In the genomic region with DNA sequence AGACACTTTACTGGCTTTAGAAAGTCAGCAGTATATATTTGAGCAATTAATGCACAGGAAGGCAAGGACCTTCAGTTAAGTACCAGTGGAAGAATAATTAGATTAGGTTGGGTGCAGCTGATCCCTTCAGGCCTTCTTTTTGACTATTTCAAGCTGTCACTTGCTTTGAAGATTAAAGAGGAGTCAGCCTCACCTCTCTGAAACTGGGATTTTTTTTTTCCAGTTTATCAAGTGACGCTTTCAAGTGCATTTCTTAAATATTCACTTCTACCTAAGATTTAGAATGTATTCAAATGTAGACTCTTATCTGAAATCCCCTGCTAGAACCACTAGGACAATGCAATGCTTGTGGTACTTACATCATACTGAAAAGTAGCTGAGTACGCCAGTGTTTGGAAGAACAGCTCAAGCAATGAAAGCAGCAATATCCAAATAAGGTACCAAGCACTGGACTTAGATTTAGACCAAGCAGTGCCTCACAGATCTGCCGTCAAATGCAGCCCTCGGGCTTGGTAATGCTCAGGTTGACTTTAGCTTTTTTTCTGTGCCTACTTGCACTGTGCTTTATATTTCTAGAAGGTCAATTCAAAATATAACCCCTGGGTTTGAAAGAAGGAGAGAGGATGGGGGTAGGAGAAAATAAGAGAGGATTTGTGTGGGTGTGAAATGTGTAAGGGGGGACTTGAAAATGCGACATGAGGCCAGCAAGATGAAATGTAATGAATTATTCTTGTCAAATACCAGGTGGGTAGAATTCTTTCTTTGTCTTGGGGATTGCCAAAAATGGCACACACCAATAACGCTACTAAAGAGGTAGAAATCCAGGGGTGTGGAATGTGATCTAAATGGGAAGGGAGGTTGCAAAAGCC, we compare ENCODE assay signal across 13 cellular contexts. TPM values are rescaled to one million over a fixed set of nuclear protein-coding genes. Genes with fewer than 3 reads are reported as not detected.
DNase-seq lines count a peak whose midpoint lies in the region; ATAC-seq and TF ChIP-seq lines count a peak whose summit lies in the region.
"Had no signal": no experiment of that assay in that cellular context is flagged by ENCODE, and none has a peak within 500 bp of the region (broad histone marks: within the 10 kb centered on the region; RNA-seq: fewer than 3 reads in every experiment).

No MANE protein-coding gene starts in this region.

- intact Hi-C loops in stomach (cut with DNase I; ENCODE audit: low total_unique reads), result no loop called here

- H3K4me3 ChIP-seq in HEK293 (ENCODE audit: low read depth, low read length) (no peak overlapping the region), adipocyte (ENCODE audit: low read length) (no peak overlapping the region), stomach (peak overlapping the region in 2 of 4 donors; percentile 16 to 26)

- H3K36me3 Mint-ChIP-seq in glutamatergic neuron (ENCODE audit: unreplicated experiment), result peaks cover 7% of the 10 kb centered on the region
- peaks cover 9% of the 10 kb centered on the region for H3K36me3 Mint-ChIP-seq in endothelial cell (ENCODE audit: low read depth, unreplicated experiment)

- H3K4me3 Mint-ChIP-seq in glutamatergic neuron (ENCODE audit: unreplicated experiment) (peak overlapping the region; percentile 13), endothelial cell (ENCODE audit: unreplicated experiment) (no peak overlapping the region)

- TF ChIP-seq POLR2A in stomach (IDR thresholded peaks at IDR 0.05), result no peak

- CTCF ChIA-PET in HEK293 (lab: Yijun Ruan, JAX), result no interaction called here

- POLR2A ChIA-PET in HEK293 (lab: Yijun Ruan, JAX), result interaction anchor here (0.5 kb wide), 1 partner anchor 252 kb away, joined by 5 read pairs; no protein-coding TSS in a partner anchor

- DNase-seq in adipocyte (ENCODE audit: low read depth), result peak; percentile 23
- no peak for DNase-seq in glutamatergic neuron
- no peak for DNase-seq in stomach
- DNase-seq in activated CD4-positive, CD25-positive, alpha-beta regulatory T cell treated with anti-CD3 and anti-CD28 coated beads, Interleukin-2, amount 50 U/mL, for 72 hours, result no peak
- DNase-seq in endothelial cell (ENCODE audit: low spot score), result no peak
- DNase-seq: activated CD8-positive, alpha-beta memory T cell treated with anti-CD3 and anti-CD28 coated beads, Interleukin-2, amount 50 U/mL, for 48 hours; Caco-2; NCI-H510A; Right ventricle myocardium superior had no signal

- H3K4me1 ChIP-seq in HEK293 (ENCODE audit: control insufficient read depth, insufficient read depth, low read length) (peaks cover 8% of the 10 kb centered on the region; the same call in 1 of the 2 replicates), adipocyte (ENCODE audit: control insufficient read depth, insufficient read depth, low read length) (peaks cover 14% of the 10 kb centered on the region), stomach (peaks cover 7 to 23% (median 13%) of the 10 kb centered on the region in 4 donors)

- ATAC-seq in HG02642 (IDR thresholded peaks at IDR 0.05; ENCODE audit: poor library complexity, unreplicated experiment) (no peak), HG03520 (IDR thresholded peaks at IDR 0.05; ENCODE audit: unreplicated experiment) (no peak)

- H3K4me1 Mint-ChIP-seq in glutamatergic neuron (ENCODE audit: low read depth, unreplicated experiment) (peaks cover 16% of the 10 kb centered on the region), endothelial cell (ENCODE audit: unreplicated experiment) (peaks cover 24% of the 10 kb centered on the region)

- H3K36me3 ChIP-seq in HEK293 (ENCODE audit: control insufficient read depth in 2 of 2, insufficient read depth in 1 of 2, low read length in 2 of 2) (no peaks in the 10 kb centered on the region), adipocyte (ENCODE audit: control insufficient read depth, insufficient read depth, low read length, severe bottlenecking) (no peaks in the 10 kb centered on the region), stomach (no peaks in the 10 kb centered on the region)

- peaks cover 15% of the 10 kb centered on the region for H3K9me3 Mint-ChIP-seq in glutamatergic neuron (ENCODE audit: unreplicated experiment)
- H3K9me3 Mint-ChIP-seq in endothelial cell (ENCODE audit: unreplicated experiment), result no peaks in the 10 kb centered on the region

- H3K27me3 Mint-ChIP-seq in glutamatergic neuron (ENCODE audit: unreplicated experiment), result peaks cover 8% of the 10 kb centered on the region
- H3K27me3 Mint-ChIP-seq in endothelial cell (ENCODE audit: unreplicated experiment), result peaks cover 13% of the 10 kb centered on the region

- H3K27ac ChIP-seq in HEK293 (ENCODE audit: extremely low read depth, low read depth, low read length) (peak overlapping the region; percentile 2; the same call in 1 of the 2 replicates), stomach (peak overlapping the region in 4 of 5 donors; percentile 60 to 99 (median 86))
- H3K27ac ChIP-seq: epithelial cell of prostate had no signal

- 79 to 86% (median 81%) methylated on average over 6 of the region's 6 CpGs for WGBS in stomach, 5 donors

- no peak overlapping the region for H3K9ac ChIP-seq in adipocyte (ENCODE audit: low read length)

- TF ChIP-seq EP300 in stomach (IDR thresholded peaks at IDR 0.05), result no peak

- H3K27me3 ChIP-seq in adipocyte (replicated peaks; ENCODE audit: control insufficient read depth, insufficient read depth, low read length), result no peaks in the 10 kb centered on the region
- H3K27me3 ChIP-seq in stomach, result peaks cover 0 to 21% (median 10%) of the 10 kb centered on the region in 3 donors

- H3K9me3 ChIP-seq in HEK293 (ENCODE audit: control insufficient read depth, insufficient read depth, low read depth, low read length) (no peaks in the 10 kb centered on the region), adipocyte (ENCODE audit: control insufficient read depth, low read length) (no peaks in the 10 kb centered on the region), stomach (no peaks in the 10 kb centered on the region)
- H3K9me3 ChIP-seq: Caco-2 had no signal

- H3K27ac Mint-ChIP-seq in glutamatergic neuron (ENCODE audit: unreplicated experiment), result peak overlapping the region; percentile 56
- no peak overlapping the region for H3K27ac Mint-ChIP-seq in endothelial cell (ENCODE audit: unreplicated experiment)

- TF ChIP-seq CTCF in HEK293 (tag by site-specific recombination; IDR thresholded peaks at IDR 0.05), result no peak
- no peak for TF ChIP-seq CTCF in glutamatergic neuron (IDR thresholded peaks at IDR 0.05; ENCODE audit: partially characterized antibody, unreplicated experiment)
- TF ChIP-seq CTCF in stomach (IDR thresholded peaks at IDR 0.05), result no peak
- no peak for TF ChIP-seq CTCF in endothelial cell (IDR thresholded peaks at IDR 0.05; ENCODE audit: unreplicated experiment)

TF ChIP-seq in HEK293, 187 proteins besides CTCF, POLR2A, EP300 and RAD21 (continues in another document):
- TF ChIP-seq ZBTB1 (tag by site-specific recombination; IDR thresholded peaks at IDR 0.05) (no peak), OSR2 (tag by site-specific recombination; IDR thresholded peaks at IDR 0.05) (no peak), ZNF707 (tag by site-specific recombination; IDR thresholded peaks at IDR 0.05) (no peak), ZNF223 (tag by site-specific recombination; IDR thresholded peaks at IDR 0.05) (no peak), ZNF157 (tag by site-specific recombination; IDR thresholded peaks at IDR 0.05) (no peak), SP2 (tag by site-specific recombination; IDR thresholded peaks at IDR 0.05) (no peak)
- TF ChIP-seq, protein P1, sequence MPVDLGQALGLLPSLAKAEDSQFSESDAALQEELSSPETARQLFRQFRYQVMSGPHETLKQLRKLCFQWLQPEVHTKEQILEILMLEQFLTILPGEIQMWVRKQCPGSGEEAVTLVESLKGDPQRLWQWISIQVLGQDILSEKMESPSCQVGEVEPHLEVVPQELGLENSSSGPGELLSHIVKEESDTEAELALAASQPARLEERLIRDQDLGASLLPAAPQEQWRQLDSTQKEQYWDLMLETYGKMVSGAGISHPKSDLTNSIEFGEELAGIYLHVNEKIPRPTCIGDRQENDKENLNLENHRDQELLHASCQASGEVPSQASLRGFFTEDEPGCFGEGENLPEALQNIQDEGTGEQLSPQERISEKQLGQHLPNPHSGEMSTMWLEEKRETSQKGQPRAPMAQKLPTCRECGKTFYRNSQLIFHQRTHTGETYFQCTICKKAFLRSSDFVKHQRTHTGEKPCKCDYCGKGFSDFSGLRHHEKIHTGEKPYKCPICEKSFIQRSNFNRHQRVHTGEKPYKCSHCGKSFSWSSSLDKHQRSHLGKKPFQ (tag by site-specific recombination; IDR thresholded peaks at IDR 0.05), result no peak
- TF ChIP-seq, protein P2, sequence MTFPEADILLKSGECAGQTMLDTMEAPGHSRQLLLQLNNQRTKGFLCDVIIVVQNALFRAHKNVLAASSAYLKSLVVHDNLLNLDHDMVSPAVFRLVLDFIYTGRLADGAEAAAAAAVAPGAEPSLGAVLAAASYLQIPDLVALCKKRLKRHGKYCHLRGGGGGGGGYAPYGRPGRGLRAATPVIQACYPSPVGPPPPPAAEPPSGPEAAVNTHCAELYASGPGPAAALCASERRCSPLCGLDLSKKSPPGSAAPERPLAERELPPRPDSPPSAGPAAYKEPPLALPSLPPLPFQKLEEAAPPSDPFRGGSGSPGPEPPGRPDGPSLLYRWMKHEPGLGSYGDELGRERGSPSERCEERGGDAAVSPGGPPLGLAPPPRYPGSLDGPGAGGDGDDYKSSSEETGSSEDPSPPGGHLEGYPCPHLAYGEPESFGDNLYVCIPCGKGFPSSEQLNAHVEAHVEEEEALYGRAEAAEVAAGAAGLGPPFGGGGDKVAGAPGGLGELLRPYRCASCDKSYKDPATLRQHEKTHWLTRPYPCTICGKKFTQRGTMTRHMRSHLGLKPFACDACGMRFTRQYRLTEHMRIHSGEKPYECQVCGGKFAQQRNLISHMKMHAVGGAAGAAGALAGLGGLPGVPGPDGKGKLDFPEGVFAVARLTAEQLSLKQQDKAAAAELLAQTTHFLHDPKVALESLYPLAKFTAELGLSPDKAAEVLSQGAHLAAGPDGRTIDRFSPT (tag by site-specific recombination; IDR thresholded peaks at IDR 0.05), result no peak
- TF ChIP-seq, protein P3, sequence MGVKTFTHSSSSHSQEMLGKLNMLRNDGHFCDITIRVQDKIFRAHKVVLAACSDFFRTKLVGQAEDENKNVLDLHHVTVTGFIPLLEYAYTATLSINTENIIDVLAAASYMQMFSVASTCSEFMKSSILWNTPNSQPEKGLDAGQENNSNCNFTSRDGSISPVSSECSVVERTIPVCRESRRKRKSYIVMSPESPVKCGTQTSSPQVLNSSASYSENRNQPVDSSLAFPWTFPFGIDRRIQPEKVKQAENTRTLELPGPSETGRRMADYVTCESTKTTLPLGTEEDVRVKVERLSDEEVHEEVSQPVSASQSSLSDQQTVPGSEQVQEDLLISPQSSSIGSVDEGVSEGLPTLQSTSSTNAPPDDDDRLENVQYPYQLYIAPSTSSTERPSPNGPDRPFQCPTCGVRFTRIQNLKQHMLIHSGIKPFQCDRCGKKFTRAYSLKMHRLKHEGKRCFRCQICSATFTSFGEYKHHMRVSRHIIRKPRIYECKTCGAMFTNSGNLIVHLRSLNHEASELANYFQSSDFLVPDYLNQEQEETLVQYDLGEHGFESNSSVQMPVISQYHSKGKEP (tag by site-specific recombination; IDR thresholded peaks at IDR 0.05), result no peak

RNA-seq across cellular contexts. Expression of a gene that starts 3.7 kb away (rescaled TPM):
- total RNA-seq in glutamatergic neuron (ENCODE audit: unreplicated experiment), result 79.7 TPM
- total RNA-seq in stomach, result 100 to 1,000 TPM in 2 of 5 donors, 10 to 100 TPM in 3; 44.3 to 213 (median 90.9) TPM
- polyA plus RNA-seq in stomach, result 10 to 100 TPM; 25.9 to 41.9 (median 28.3) TPM
- total RNA-seq in endothelial cell (ENCODE audit: unreplicated experiment), result 188 TPM
